In genomic region chr7:101869901-101870290, GRCh38 we compare ENCODE assay signal across 13 cellular contexts. TPM values are rescaled to one million over a fixed set of nuclear protein-coding genes. Genes with fewer than 3 reads are reported as not detected.
DNase-seq lines count a peak whose midpoint lies in the region; ATAC-seq and TF ChIP-seq lines count a peak whose summit lies in the region.
"Had no signal": no experiment of that assay in that cellular context is flagged by ENCODE, and none has a peak within 500 bp of the region (broad histone marks: within the 10 kb centered on the region; RNA-seq: fewer than 3 reads in every experiment).

No MANE protein-coding gene starts in this region.

- H3K4me1 Mint-ChIP-seq in CD14-positive monocyte = peaks cover 18% of the 10 kb centered on the region
- H3K4me1 Mint-ChIP-seq in progenitor cell of endocrine pancreas (ENCODE audit: low read depth) = peaks cover 41% of the 10 kb centered on the region

- intact Hi-C loops in CD14-positive monocyte (cut with micrococcal nuclease) (loop anchor here in 1 of 2 donors (5.0 to 10.0 kb wide), 2 partner anchors 32 to 85 kb away; no protein-coding TSS in a partner anchor), esophagus squamous epithelium (cut with DNase I) (no loop called here), ascending aorta (cut with DNase I) (no loop called here)

- H3K4me3 Mint-ChIP-seq in CD14-positive monocyte = no peak overlapping the region
- H3K4me3 Mint-ChIP-seq in progenitor cell of endocrine pancreas (ENCODE audit: low read depth) = no peak overlapping the region
- H3K4me3 Mint-ChIP-seq: activated T-helper 1 cell treated with anti-CD3 and anti-CD28 coated beads, Interleukin-12 subunit alpha, Interleukin-12 subunit beta, Interleukin-2, Interleukin-4 antibody, amounts not matched to agents 30 ng/mL and 10 ng/mL and 1 ng/mL, durations not matched to agents 14 hours and 24 hours and 36 hours had no signal

- H3K9me3 ChIP-seq in esophagus squamous epithelium (no peaks in the 10 kb centered on the region), ascending aorta (no peaks in the 10 kb centered on the region)

- H3K4me1 ChIP-seq in esophagus squamous epithelium = peaks cover 14 to 42% (median 20%) of the 10 kb centered on the region in 3 donors
- H3K4me1 ChIP-seq in ascending aorta = peaks cover 0 to 7% of the 10 kb centered on the region in 2 donors

- H3K27me3 ChIP-seq in esophagus squamous epithelium (no peaks in the 10 kb centered on the region), ascending aorta (no peaks in the 10 kb centered on the region)

- WGBS in esophagus squamous epithelium, 2 donors = 70 to 82% methylated on average over 7 of the region's 7 CpGs

- no peak for DNase-seq in CD14-positive monocyte (ENCODE audit: low spot score)
- peak; percentile 88 for DNase-seq in NAMALWA (ENCODE audit: low spot score)
- no peak for DNase-seq in esophagus squamous epithelium (lab: John Stamatoyannopoulos, UW)
- DNase-seq in progenitor cell of endocrine pancreas (ENCODE audit: low spot score, unreplicated experiment) = no peak
- DNase-seq in erythroblast (lab: John Stamatoyannopoulos, UW) = no peak
- no peak for DNase-seq in ascending aorta (ENCODE audit: low spot score in 2 of 2)
- no peak for DNase-seq in NCI-H2196 (lab: John Stamatoyannopoulos, UW; ENCODE audit: unreplicated experiment)
- DNase-seq: C1 segment of cervical spinal cord, glutamatergic neuron, left ventricle myocardium superior, occipital lobe had no signal

- ATAC-seq in HG02678 (IDR thresholded peaks at IDR 0.05; ENCODE audit: unreplicated experiment) = no peak
- ATAC-seq: left ventricle myocardium superior had no signal

- H3K27ac ChIP-seq in esophagus squamous epithelium (peak overlapping the region; percentile 26 to 66 (median 46)), ascending aorta (no peak overlapping the region)

- TF ChIP-seq CTCF in CD14-positive monocyte (IDR thresholded peaks at IDR 0.05) = no peak
- no peak for TF ChIP-seq CTCF in esophagus squamous epithelium (IDR thresholded peaks at IDR 0.05)
- no peak for TF ChIP-seq CTCF in progenitor cell of endocrine pancreas (IDR thresholded peaks at IDR 0.05; ENCODE audit: unreplicated experiment)
- TF ChIP-seq CTCF in ascending aorta (IDR thresholded peaks at IDR 0.05) = no peak

- no peaks in the 10 kb centered on the region for H3K9me3 Mint-ChIP-seq in CD14-positive monocyte
- H3K9me3 Mint-ChIP-seq in progenitor cell of endocrine pancreas (ENCODE audit: low read depth) = no peaks in the 10 kb centered on the region
- H3K9me3 Mint-ChIP-seq: activated T-helper 1 cell treated with anti-CD3 and anti-CD28 coated beads, Interleukin-12 subunit alpha, Interleukin-12 subunit beta, Interleukin-2, Interleukin-4 antibody, amounts not matched to agents 30 ng/mL and 10 ng/mL and 1 ng/mL, durations not matched to agents 14 hours and 24 hours and 36 hours had no signal

- peaks cover 0 to 4% (median 0%) of the 10 kb centered on the region in 3 donors for H3K27me3 Mint-ChIP-seq in CD14-positive monocyte (ENCODE audit: low read depth in 3 of 3)
- H3K27me3 Mint-ChIP-seq in progenitor cell of endocrine pancreas = no peaks in the 10 kb centered on the region

- peak overlapping the region; percentile 24 to 86 (median 63) for H3K27ac Mint-ChIP-seq in CD14-positive monocyte
- peak overlapping the region; percentile 96 for H3K27ac Mint-ChIP-seq in progenitor cell of endocrine pancreas
- H3K27ac Mint-ChIP-seq: activated T-helper 1 cell treated with anti-CD3 and anti-CD28 coated beads, Interleukin-12 subunit alpha, Interleukin-12 subunit beta, Interleukin-2, Interleukin-4 antibody, amounts not matched to agents 30 ng/mL and 10 ng/mL and 1 ng/mL, durations not matched to agents 14 hours and 24 hours and 36 hours had no signal

- H3K4me3 ChIP-seq in esophagus squamous epithelium (no peak overlapping the region), ascending aorta (no peak overlapping the region)

- peaks cover 20 to 32% of the 10 kb centered on the region in 2 donors for H3K36me3 Mint-ChIP-seq in CD14-positive monocyte
- H3K36me3 Mint-ChIP-seq in progenitor cell of endocrine pancreas (ENCODE audit: insufficient read depth) = peaks cover 6% of the 10 kb centered on the region

- TF ChIP-seq POLR2A in esophagus squamous epithelium (IDR thresholded peaks at IDR 0.05) (no peak), erythroblast (IDR thresholded peaks at IDR 0.05; ENCODE audit: low read length) (no peak)

- H3K36me3 ChIP-seq in esophagus squamous epithelium (no peaks in the 10 kb centered on the region), ascending aorta (no peaks in the 10 kb centered on the region)

RNA-seq across cellular contexts. Expression of gene CUX1, which starts 52.5 kb away (rescaled TPM):
- polyA plus RNA-seq in CD14-positive monocyte = 10 to 100 TPM; 17.6 to 28.0 TPM
- total RNA-seq in esophagus squamous epithelium (10 to 100 TPM; 40.0 to 55.9 (median 47.3) TPM), progenitor cell of endocrine pancreas (98.4 and 103 TPM in 2 replicates), ascending aorta (101 TPM)

Comparison
In these comparisons a context has a peak if more than half of its experiments do, and no peak if none do; other contexts are left out.
1. H3K27ac ChIP-seq: peak in esophagus squamous epithelium (4 of 4); none in ascending aorta (0 of 2).